18 cellular contexts compared by ENCODE assay signal in genomic region chr5:168270446-168270845, GRCh38. TPM values are rescaled to one million over a fixed set of nuclear protein-coding genes. Genes with fewer than 3 reads are reported as not detected.
DNase-seq lines count a peak whose midpoint lies in the region; ATAC-seq and TF ChIP-seq lines count a peak whose summit lies in the region.
"Had no signal": no experiment of that assay in that cellular context is flagged by ENCODE, and none has a peak within 500 bp of the region (broad histone marks: within the 10 kb centered on the region; RNA-seq: fewer than 3 reads in every experiment).

No MANE protein-coding gene starts in this region.

- intact Hi-C loops in right cardiac atrium (cut with DNase I), result no loop called here

- H3K9me2 ChIP-seq in GM23338 (ENCODE audit: insufficient read depth), result no peaks in the 10 kb centered on the region

- DNase-seq in GM23338 (ENCODE audit: low spot score), result no peak
- DNase-seq in SK-N-DZ (ENCODE audit: low spot score), result peak; percentile 35
- DNase-seq in islet precursor cell, result peak; percentile 88
- DNase-seq in smooth muscle cell (lab: John Stamatoyannopoulos, UW; ENCODE audit: unreplicated experiment), result no peak
- DNase-seq in right cardiac atrium, result no peak
- no peak for DNase-seq in DMS79 (lab: John Stamatoyannopoulos, UW)
- DNase-seq in suprapubic skin (ENCODE audit: low spot score in 2 of 2), result no peak
- DNase-seq: AML-193, body of pancreas, foreskin melanocyte, GF-D8, left cardiac atrium, midbrain, NCI-H774, T-helper 9 cell had no signal

- H3K27me3 Mint-ChIP-seq in GM23338 (ENCODE audit: insufficient read depth, low read depth, poor library complexity), result peaks cover 11% of the 10 kb centered on the region

- no peak overlapping the region for H3K4me3 Mint-ChIP-seq in GM23338
- H3K4me3 Mint-ChIP-seq: IgD-negative memory B cell had no signal

- 0 out of 2 replicates have a peak overlapping the region, but pooled peaks have one; percentile 67 for H2AFZ ChIP-seq in GM23338
- H2AFZ ChIP-seq in smooth muscle cell (ENCODE audit: low read depth), result no peak overlapping the region

- H4K20me1 ChIP-seq in GM23338 (replicated peaks; ENCODE audit: insufficient read depth), result no peaks in the 10 kb centered on the region
- no peaks in the 10 kb centered on the region for H4K20me1 ChIP-seq in smooth muscle cell (ENCODE audit: low read depth)

- H3K9me3 ChIP-seq in smooth muscle cell (replicated peaks; ENCODE audit: low read depth) (no peaks in the 10 kb centered on the region), right cardiac atrium (ENCODE audit: control insufficient read depth, low read length) (no peaks in the 10 kb centered on the region), suprapubic skin (no peaks in the 10 kb centered on the region)
- H3K9me3 ChIP-seq: body of pancreas had no signal

- TF ChIP-seq EP300 in suprapubic skin (IDR thresholded peaks at IDR 0.05), result no peak

- H3K4me2 ChIP-seq in GM23338 (no peak overlapping the region), smooth muscle cell (peak overlapping the region; percentile 90)

- TF ChIP-seq POLR2A in suprapubic skin (IDR thresholded peaks at IDR 0.05), result no peak

- H3K27ac Mint-ChIP-seq in GM23338, result no peak overlapping the region
- H3K27ac Mint-ChIP-seq: IgD-negative memory B cell, neural progenitor cell had no signal

- H3K36me3 Mint-ChIP-seq in GM23338 (ENCODE audit: low read depth), result no peaks in the 10 kb centered on the region
- H3K36me3 Mint-ChIP-seq: activated naive CD4-positive, alpha-beta T cell treated with anti-CD3 and anti-CD28 coated beads, Interleukin-2, amount 50 U/mL, for 72 hours; IgD-negative memory B cell had no signal

- H3K27ac ChIP-seq in GM23338 (ENCODE audit: low read depth) (no peak overlapping the region), smooth muscle cell (ENCODE audit: low read depth) (peak overlapping the region; percentile 40), right cardiac atrium (ENCODE audit: low read length) (no peak overlapping the region), suprapubic skin (no peak overlapping the region)
- H3K27ac ChIP-seq: neural progenitor cell had no signal

- TF ChIP-seq CTCF in GM23338 (conservative IDR thresholded peaks at IDR 0.05; ENCODE audit: low read depth in 2 of 2), result no peak
- no peak for TF ChIP-seq CTCF in smooth muscle cell (IDR thresholded peaks at IDR 0.05; ENCODE audit: borderline replicate concordance, insufficient read depth, poor library complexity, severe bottlenecking)
- no peak for TF ChIP-seq CTCF in suprapubic skin (IDR thresholded peaks at IDR 0.05)

- H3K27me3 ChIP-seq in GM23338 (ENCODE audit: insufficient read depth), result no peaks in the 10 kb centered on the region; the same call in 1 of the 2 replicates
- H3K27me3 ChIP-seq in smooth muscle cell (ENCODE audit: low read depth), result peaks cover 6% of the 10 kb centered on the region
- no peaks in the 10 kb centered on the region for H3K27me3 ChIP-seq in right cardiac atrium (ENCODE audit: control insufficient read depth, insufficient read depth)
- no peaks in the 10 kb centered on the region for H3K27me3 ChIP-seq in suprapubic skin
- H3K27me3 ChIP-seq: body of pancreas had no signal

- H3K79me2 ChIP-seq in GM23338 (replicated peaks; ENCODE audit: insufficient read depth), result no peaks in the 10 kb centered on the region
- no peaks in the 10 kb centered on the region for H3K79me2 ChIP-seq in smooth muscle cell (ENCODE audit: low read depth)

- H3K4me3 ChIP-seq in GM23338 (no peak overlapping the region), smooth muscle cell (no peak overlapping the region), right cardiac atrium (ENCODE audit: low read length) (no peak overlapping the region), suprapubic skin (no peak overlapping the region)
- H3K4me3 ChIP-seq: body of pancreas, neural progenitor cell had no signal

- WGBS in smooth muscle cell (ENCODE audit: low lambda C conversion rate), result 16% methylated on average over 4 of the region's 4 CpGs
- WGBS in right cardiac atrium, result 62% methylated on average over 4 of the region's 4 CpGs
- WGBS in suprapubic skin, result 59% methylated on average over 4 of the region's 4 CpGs

- no peak overlapping the region for H3K9ac ChIP-seq in smooth muscle cell (ENCODE audit: low read depth)
- H3K9ac ChIP-seq: neural progenitor cell had no signal

- ATAC-seq in GM23338, result no peak
- no peak for ATAC-seq in right cardiac atrium
- ATAC-seq: activated naive CD4-positive, alpha-beta T cell treated with anti-CD3 and anti-CD28 coated beads, Interleukin-2, amount 50 U/mL, for 72 hours; body of pancreas had no signal

- no peaks in the 10 kb centered on the region for H3K9me3 Mint-ChIP-seq in GM23338
- H3K9me3 Mint-ChIP-seq: activated naive CD4-positive, alpha-beta T cell treated with anti-CD3 and anti-CD28 coated beads, Interleukin-2, amount 50 U/mL, for 72 hours had no signal

- H3K36me3 ChIP-seq in GM23338 (ENCODE audit: insufficient read depth) (no peaks in the 10 kb centered on the region), smooth muscle cell (ENCODE audit: low read depth) (no peaks in the 10 kb centered on the region), suprapubic skin (no peaks in the 10 kb centered on the region)
- H3K36me3 ChIP-seq: neural progenitor cell had no signal

- H3K4me1 ChIP-seq in GM23338 (ENCODE audit: insufficient read depth) (peaks cover 16% of the 10 kb centered on the region), smooth muscle cell (ENCODE audit: low read depth) (peaks cover 14% of the 10 kb centered on the region), right cardiac atrium (ENCODE audit: control insufficient read depth, insufficient read depth, low read length) (no peaks in the 10 kb centered on the region), suprapubic skin (peaks cover 18% of the 10 kb centered on the region)

- peaks cover 22% of the 10 kb centered on the region for H3K4me1 Mint-ChIP-seq in GM23338

- 0 out of 2 replicates have a peak, but pooled peaks cover 5% of the 10 kb centered on the region for H3F3A ChIP-seq in GM23338 (replicated peaks; ENCODE audit: low read depth)
- H3F3A ChIP-seq in smooth muscle cell (ENCODE audit: low read depth), result peaks cover 11% of the 10 kb centered on the region

TF ChIP-seq in GM23338, 12 proteins besides CTCF, POLR2A, EP300 and RAD21 (continues in another document):
- TF ChIP-seq JUNB (IDR thresholded peaks at IDR 0.05; ENCODE audit: unreplicated experiment), result no peak
- TF ChIP-seq EZH2 (IDR thresholded peaks at IDR 0.05; ENCODE audit: low read depth, unreplicated experiment), result no peak
- TF ChIP-seq POLR2AphosphoS5 (IDR thresholded peaks at IDR 0.05; ENCODE audit: low read depth), result no peak
- TF ChIP-seq STAT1 (IDR thresholded peaks at IDR 0.05; ENCODE audit: unreplicated experiment), result no peak
- no peak for TF ChIP-seq ZNF331 (CRISPR knock-in tag; IDR thresholded peaks at IDR 0.05; ENCODE audit: low read depth)
- TF ChIP-seq ZNF114 (CRISPR knock-in tag; IDR thresholded peaks at IDR 0.05), result no peak
- no peak for TF ChIP-seq REST (IDR thresholded peaks at IDR 0.05; ENCODE audit: unreplicated experiment)
- no peak for TF ChIP-seq ETS1 (IDR thresholded peaks at IDR 0.05)
- TF ChIP-seq CREB1 (CRISPR knock-in tag; IDR thresholded peaks at IDR 0.05; ENCODE audit: low read depth), result no peak
- TF ChIP-seq EZH2phosphoT487 (IDR thresholded peaks at IDR 0.05; ENCODE audit: unreplicated experiment), result no peak

RNA-seq across cellular contexts. Expression of gene WWC1, which starts 21.0 kb away (rescaled TPM):
- total RNA-seq in GM23338 (2014; rRNA removed; shearing (Covaris generic)), result 27.8 and 33.2 TPM in 2 replicates
- polyA plus RNA-seq in GM23338 (2016; fragmentation: Nextera tagmentation; extraction: Ambion mirVana), result 23.6 and 25.4 TPM in 2 replicates
- 9.2 and 15.8 TPM in 2 replicates for polyA plus RNA-seq in SK-N-DZ (2014; cell fraction: cytosol; rRNA removed)
- polyA plus RNA-seq in SK-N-DZ (2014; cell fraction: nucleus; rRNA removed), result 5.4 and 7.1 TPM in 2 replicates
- 3.7 and 4.5 TPM in 2 replicates for total RNA-seq in smooth muscle cell
- polyA plus RNA-seq in smooth muscle cell, result 6.3 and 7.5 TPM in 2 replicates
- 1 to 10 TPM in 3 of 4 donors, under 1 TPM in 1; 0.79 to 1.7 (median 1.2) TPM for total RNA-seq in right cardiac atrium
- polyA plus RNA-seq in right cardiac atrium, result 0.45 TPM
- total RNA-seq in suprapubic skin, result 10 to 100 TPM; 28.3 to 38.3 (median 31.6) TPM

Comparison
In these comparisons a context has a peak if more than half of its experiments do, and no peak if none do; other contexts are left out.
1. DNase-seq: peak in SK-N-DZ (single experiment) and islet precursor cell (single experiment); none in GM23338 (single experiment), smooth muscle cell (single experiment), right cardiac atrium (0 of 3), DMS79 (single experiment) and suprapubic skin (0 of 2).